12 cellular contexts compared by ENCODE assay signal in the genomic region with DNA sequence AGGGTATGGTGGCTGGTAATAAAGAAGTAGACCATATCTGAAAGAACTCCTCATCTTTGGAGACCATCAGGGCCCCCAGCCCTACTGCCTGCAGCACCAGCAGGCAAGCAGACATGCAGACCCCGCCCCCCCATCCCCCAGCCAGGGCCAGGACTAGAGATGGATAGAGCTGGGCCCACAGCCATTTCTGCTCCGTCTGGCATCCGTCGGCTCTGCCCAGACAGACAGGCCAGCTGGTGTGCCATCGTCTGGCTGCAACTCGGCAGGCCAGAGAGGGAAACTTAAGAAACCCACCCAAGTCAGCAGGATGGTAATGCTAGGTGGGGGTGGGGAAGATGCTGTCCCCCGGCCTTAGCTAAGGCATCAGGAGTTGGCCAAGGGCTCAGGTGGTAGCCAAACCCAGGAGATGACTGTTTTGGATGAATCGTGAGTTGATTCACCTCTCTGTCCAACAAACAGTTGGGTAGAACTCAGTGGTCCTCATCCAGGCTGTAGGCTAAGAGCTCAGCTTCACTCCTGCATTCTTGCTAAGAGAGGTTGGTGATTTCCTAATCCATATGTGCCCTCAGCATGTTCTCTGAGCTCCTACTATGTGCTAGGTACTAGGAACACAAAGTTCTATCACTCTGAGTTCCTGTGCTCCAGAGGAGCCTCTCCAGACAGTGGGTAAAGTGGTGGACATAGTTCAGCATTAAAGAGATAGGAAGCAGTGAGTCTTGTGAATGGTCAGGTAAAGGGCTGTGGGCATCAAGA. TPM values are rescaled to one million over a fixed set of nuclear protein-coding genes. Genes with fewer than 3 reads are reported as not detected.
A peak's percentile ranks its signal among the peaks of the same experiment; 100 is the strongest.
DNase-seq lines count a peak whose midpoint lies in the region; ATAC-seq, FAIRE-seq and TF ChIP-seq lines count a peak whose summit lies in the region.
"Had no signal": no experiment of that assay in that cellular context is flagged by ENCODE, and none has a peak within 500 bp of the region (broad histone marks: within the 10 kb centered on the region; RNA-seq: fewer than 3 reads in every experiment).

No MANE protein-coding gene starts in this region.

- H2AFZ ChIP-seq in K562 (ENCODE audit: low read depth, low read length) = no peak overlapping the region

- H3K9me3 Mint-ChIP-seq in HFFc6 = no peaks in the 10 kb centered on the region
- H3K9me3 Mint-ChIP-seq: activated naive CD4-positive, alpha-beta T cell treated with anti-CD3 and anti-CD28 coated beads for 36 hours had no signal

- H3K9me1 ChIP-seq in K562 (ENCODE audit: control insufficient read depth, insufficient read depth, low read length) = peaks cover 3% of the 10 kb centered on the region

- peak overlapping the region; percentile 51 for H3K4me3 Mint-ChIP-seq in HFFc6
- H3K4me3 Mint-ChIP-seq: activated naive CD4-positive, alpha-beta T cell treated with anti-CD3 and anti-CD28 coated beads for 36 hours had no signal

- peaks cover 44% of the 10 kb centered on the region for H3K4me1 Mint-ChIP-seq in HFFc6 (ENCODE audit: low read depth)

- ATAC-seq in K562 = no peak
- ATAC-seq in left lung = no peak
- ATAC-seq in GM19455 (IDR thresholded peaks at IDR 0.05; ENCODE audit: unreplicated experiment) = no peak
- ATAC-seq in GM19035 (IDR thresholded peaks at IDR 0.05; ENCODE audit: unreplicated experiment) = no peak

- H3K4me3 ChIP-seq in K562 (no peak overlapping the region), left lung (no peak overlapping the region), spleen (no peak overlapping the region)

- H3K27me3 Mint-ChIP-seq in HFFc6 (ENCODE audit: insufficient read depth) = peaks cover 1% of the 10 kb centered on the region

- H3K27me3 ChIP-seq in K562 (ENCODE audit: control insufficient read depth in 2 of 2, insufficient read depth in 2 of 2, low read length in 2 of 2) (no peaks in the 10 kb centered on the region), left lung (no peaks in the 10 kb centered on the region), spleen (replicated peaks in 1 of 7) (no peaks in the 10 kb centered on the region)

- no peak for DNase-seq in HFFc6
- DNase-seq in K562 (ENCODE audit: extremely low read depth in 1 of 4, low spot score in 3 of 4) = no peak
- DNase-seq in left lung = no peak
- no peak for DNase-seq in spleen
- no peak for DNase-seq in NCI-H748 treated with DMSO at 0.1 percent for 48 hours (lab: John Stamatoyannopoulos, UW)
- no peak for DNase-seq in COLO668 (lab: John Stamatoyannopoulos, UW; ENCODE audit: unreplicated experiment)
- DNase-seq: activated naive CD4-positive, alpha-beta T cell treated with anti-CD3 and anti-CD28 coated beads for 36 hours; NCI-H1105 treated with DMSO at 0.1 percent for 48 hours had no signal

- H4K20me1 ChIP-seq in K562 (replicated peaks; ENCODE audit: control insufficient read depth, insufficient read depth, low read length) = 0 out of 2 replicates have a peak, but pooled peaks cover 7% of the 10 kb centered on the region

- TF ChIP-seq POLR2A in K562 (conservative IDR thresholded peaks at IDR 0.05) (no peak), spleen (IDR thresholded peaks at IDR 0.05) (no peak)

- H3K27ac ChIP-seq in K562 (ENCODE audit: extremely low read depth, low read depth, low read length) (no peak overlapping the region), left lung (peak overlapping the region; percentile 25 to 60), spleen (peak overlapping the region in 6 of 8 donors; percentile 40 to 75 (median 70))
- H3K27ac ChIP-seq: VCaP had no signal

- no peak for TF ChIP-seq RAD21 in K562 (CRISPR knock-in tag; conservative IDR thresholded peaks at IDR 0.05 in 1 of 2, IDR thresholded peaks at IDR 0.05 in 1 of 2)

- H3K4me1 ChIP-seq in K562 (replicated peaks in 1 of 2; ENCODE audit: control insufficient read depth in 2 of 2, insufficient read depth in 2 of 2, low read length in 2 of 2) = peaks cover 0 to 7% of the 10 kb centered on the region in 2 experiments; a peak in 2 of 5 replicates
- peaks cover 19 to 21% of the 10 kb centered on the region in 2 donors for H3K4me1 ChIP-seq in left lung
- peaks cover 7 to 39% (median 19%) of the 10 kb centered on the region in 6 donors for H3K4me1 ChIP-seq in spleen

- POLR2A ChIA-PET in K562 (lab: Yijun Ruan, JAX) = interaction anchor here (0.7 to 1.3 kb wide), 5 partner anchors 11 to 298 kb away, joined by 3 to 4 read pairs (median 3); no protein-coding TSS in a partner anchor

- no peak overlapping the region for H3K9ac ChIP-seq in K562 (ENCODE audit: insufficient read depth in 1 of 2, low read depth in 2 of 2, low read length in 2 of 2)

- TF ChIP-seq CTCF in HFFc6 (IDR thresholded peaks at IDR 0.05) = no peak
- no peak for TF ChIP-seq CTCF in K562 (IDR thresholded peaks at IDR 0.05 in 2 of 3, conservative IDR thresholded peaks at IDR 0.05 in 1 of 3; ENCODE audit: insufficient read depth in 2 of 3, low read depth in 1 of 3, low read length in 3 of 3)
- TF ChIP-seq CTCF in left lung (IDR thresholded peaks at IDR 0.05) = no peak
- no peak for TF ChIP-seq CTCF in spleen (IDR thresholded peaks at IDR 0.05 in 8 of 11, conservative IDR thresholded peaks at IDR 0.05 in 3 of 11)

- H3K27ac Mint-ChIP-seq in HFFc6 = peak overlapping the region; percentile 98

- H3K4me2 ChIP-seq in K562 (ENCODE audit: insufficient read depth, low read length) = no peak overlapping the region

- H3K36me3 Mint-ChIP-seq in HFFc6 (ENCODE audit: low read depth) = no peaks in the 10 kb centered on the region

- in situ Hi-C loops in K562 (cut with MboI) = no loop called here

- H3K79me2 ChIP-seq in K562 (ENCODE audit: control insufficient read depth, insufficient read depth, low read length) = no peaks in the 10 kb centered on the region

- FAIRE-seq in K562 (lab: Jason Lieb, UNC) = no peak

- CTCF ChIA-PET in K562 (lab: Yijun Ruan, JAX; ENCODE audit: low intra/inter-chr PET ratio) = interaction anchor here (0.7 kb wide), 1 partner anchor 308 kb away, joined by 3 read pairs; no protein-coding TSS in a partner anchor

- 58% methylated on average over 7 of the region's 8 CpGs for WGBS in K562 (ENCODE audit: insufficient coverage, low coverage, missing lambda C conversion rate)
- 78 to 100% (median 85%) methylated on average over 1 to 8 of the region's 8 CpGs for WGBS in spleen, 5 donors

- peaks cover 43% of the 10 kb centered on the region; the same call in 2 of the 3 replicates for H3K36me3 ChIP-seq in K562 (ENCODE audit: control insufficient read depth, insufficient read depth, low read length)
- H3K36me3 ChIP-seq in left lung = peaks cover 0 to 91% of the 10 kb centered on the region in 2 donors
- H3K36me3 ChIP-seq in spleen = peaks cover 0 to 99% (median 82%) of the 10 kb centered on the region in 6 donors

- BruUV-seq in K562 (replicated peaks; lab: Mats Ljungman, UMichigan) = no TSS peak

- intact Hi-C loops in K562 (cut with micrococcal nuclease) (loop anchor here (5.0 kb wide), 3 partner anchors 252 to 363 kb away; no protein-coding TSS in a partner anchor), left lung (cut with DNase I) (loop anchor here in 1 of 2 donors (5.0 kb wide), 1 partner anchor 93 kb away; a partner anchor contains a TSS), spleen (cut with DNase I; ENCODE audit: low total_unique reads) (loop anchor here (2.0 kb wide), 1 partner anchor 308 kb away; no protein-coding TSS in a partner anchor)

- no peak for TF ChIP-seq EP300 in K562 (IDR thresholded peaks at IDR 0.05; ENCODE audit: low read length)

- H3K9me3 ChIP-seq in K562 (replicated peaks; ENCODE audit: control insufficient read depth, insufficient read depth, low read depth, low read length) (no peaks in the 10 kb centered on the region), left lung (no peaks in the 10 kb centered on the region), spleen (no peaks in the 10 kb centered on the region)

RNA-seq across cellular contexts. Expression of a gene that starts 23.2 kb away (rescaled TPM):
- 10 to 100 TPM; 41.3 to 54.6 (median 46.1) TPM for total RNA-seq in HFFc6 (2021; fragmentation: NEBNext Ultra II Directional; extraction: Animal tissue kit (Norgen Biotek cat#: 25700))
- 41.9 and 115 TPM in 2 replicates for total RNA-seq in K562 (2011; cell fraction: chromatin; rRNA removed; ENCODE audit: low replicate concordance)
- total RNA-seq in K562 (2011; cell fraction: nucleolus; rRNA removed) = 97.1 and 98.7 TPM in 2 replicates
- total RNA-seq in K562 (2011; cell fraction: nucleoplasm; rRNA removed) = 77.9 and 90.1 TPM in 2 replicates
- total RNA-seq in K562 (2014; rRNA removed) (36.0 and 43.6 TPM in 2 replicates), K562 (2014; rRNA removed; fragmentation: Illumina TruSeq; extraction: Trizol) (10.6 and 15.9 TPM in 2 replicates), K562 (2015; rRNA removed; fragmentation: Illumina TruSeq; extraction: Trizol) (32.4 and 32.8 TPM in 2 replicates), K562 (2021) (42.5 and 46.9 TPM in 2 replicates), left lung (10 to 100 TPM; 29.4 to 36.0 TPM), spleen (10 to 100 TPM; 25.4 to 33.2 (median 31.6) TPM)
- polyA plus RNA-seq in K562 (2011; rRNA removed) (32.2 and 51.8 TPM in 2 replicates), K562 (2014; fragmentation: Illumina TruSeq; extraction: Trizol) (48.0 and 57.0 TPM in 2 replicates), K562 (2014; fragmentation: Nextera tagmentation; extraction: Ambion mirVana) (10 to 100 TPM in 1 of 2 experiments, 1 to 10 TPM in 1; 6.9 to 14.4 TPM), K562 (2014; rRNA removed) (42.4 and 43.5 TPM in 2 replicates), spleen (10 to 100 TPM; 31.4 to 38.9 (median 34.1) TPM)
- 53.0 and 80.5 TPM in 2 replicates for polyA plus RNA-seq in K562 (2011; cell fraction: cytosol; rRNA removed)
- 111 and 157 TPM in 2 replicates for polyA plus RNA-seq in K562 (2011; cell fraction: nucleus; rRNA removed)
- polyA plus RNA-seq in K562 (2012) = 43.9 and 66.2 TPM in 2 replicates
- polyA minus RNA-seq in K562 (2011; rRNA and poly(A)+ RNA removed) = 21.8 and 30.9 TPM in 2 replicates
- polyA minus RNA-seq in K562 (2011; cell fraction: cytosol; rRNA and poly(A)+ RNA removed) = 26.1 and 32.0 TPM in 2 replicates
- 24.6 and 35.5 TPM in 2 replicates for polyA minus RNA-seq in K562 (2011; cell fraction: nucleus; rRNA and poly(A)+ RNA removed)

RNA-seq across cellular contexts. Expression of a gene that starts 43.0 kb away (rescaled TPM):
- total RNA-seq in HFFc6 (2021; fragmentation: NEBNext Ultra II Directional; extraction: Animal tissue kit (Norgen Biotek cat#: 25700)) = under 1 TPM in 2 of 6 experiments, not detected in 4; 0.08 to 0.45 TPM
- total RNA-seq in K562 (2011; cell fraction: chromatin; rRNA removed; ENCODE audit: low replicate concordance) = 18.4 and 69.1 TPM in 2 replicates
- 29.5 and 45.5 TPM in 2 replicates for total RNA-seq in K562 (2011; cell fraction: nucleolus; rRNA removed)
- 21.0 and 26.5 TPM in 2 replicates for total RNA-seq in K562 (2011; cell fraction: nucleoplasm; rRNA removed)
- total RNA-seq in K562 (2014; rRNA removed) (3.9 and 4.7 TPM in 2 replicates), K562 (2014; rRNA removed; fragmentation: Illumina TruSeq; extraction: Trizol) (0.55 and 0.57 TPM in 2 replicates), K562 (2015; rRNA removed; fragmentation: Illumina TruSeq; extraction: Trizol) (1.7 and 2.2 TPM in 2 replicates), K562 (2021) (6.0 and 9.3 TPM in 2 replicates), left lung (10 to 100 TPM; 41.4 to 44.1 TPM), spleen (10 to 100 TPM; 54.9 to 97.0 (median 63.2) TPM)
- polyA plus RNA-seq in K562 (2011; rRNA removed) (3.8 and 12.3 TPM in 2 replicates), K562 (2014; fragmentation: Illumina TruSeq; extraction: Trizol) (0.91 and 1.9 TPM in 2 replicates), K562 (2014; fragmentation: Nextera tagmentation; extraction: Ambion mirVana) (under 1 TPM; 0.04 to 0.27 TPM), K562 (2014; rRNA removed) (5.9 and 8.6 TPM in 2 replicates), spleen (100 to 1,000 TPM; 111 to 208 (median 159) TPM)
- 8.4 and 14.7 TPM in 2 replicates for polyA plus RNA-seq in K562 (2011; cell fraction: cytosol; rRNA removed)
- 114 and 120 TPM in 2 replicates for polyA plus RNA-seq in K562 (2011; cell fraction: nucleus; rRNA removed)
- 7.0 and 32.0 TPM in 2 replicates for polyA plus RNA-seq in K562 (2012)
- polyA minus RNA-seq in K562 (2011; rRNA and poly(A)+ RNA removed) = 3.0 and 6.4 TPM in 2 replicates
- 4.6 and 14.3 TPM in 2 replicates for polyA minus RNA-seq in K562 (2011; cell fraction: cytosol; rRNA and poly(A)+ RNA removed)
- polyA minus RNA-seq in K562 (2011; cell fraction: nucleus; rRNA and poly(A)+ RNA removed) = 14.7 and 18.1 TPM in 2 replicates
- total RNA-seq: lung microvascular endothelial cell had no signal
